Comparison of ENCODE assay signal across 12 cellular contexts in genomic region chr12:120238224-120238616, GRCh38. TPM values are rescaled to one million over a fixed set of nuclear protein-coding genes. Genes with fewer than 3 reads are reported as not detected.
DNase-seq lines count a peak whose midpoint lies in the region; ATAC-seq and TF ChIP-seq lines count a peak whose summit lies in the region.
"Had no signal": no experiment of that assay in that cellular context is flagged by ENCODE, and none has a peak within 500 bp of the region (broad histone marks: within the 10 kb centered on the region; RNA-seq: fewer than 3 reads in every experiment).

No MANE protein-coding gene starts in this region.

- no peak for ATAC-seq in naive thymus-derived CD4-positive, alpha-beta T cell
- ATAC-seq in T-helper 17 cell = no peak

- peaks cover 50 to 96% (median 76%) of the 10 kb centered on the region in 4 donors for H3K4me1 Mint-ChIP-seq in CD4-positive, alpha-beta memory T cell
- peaks cover 51% of the 10 kb centered on the region for H3K4me1 Mint-ChIP-seq in MCF 10A (ENCODE audit: insufficient read depth, unreplicated experiment)
- peaks cover 61 to 94% (median 81%) of the 10 kb centered on the region in 7 donors for H3K4me1 Mint-ChIP-seq in naive thymus-derived CD4-positive, alpha-beta T cell
- peaks cover 51% of the 10 kb centered on the region for H3K4me1 Mint-ChIP-seq in T-helper 17 cell

- peak overlapping the region; percentile 46 to 87 (median 74) for H3K27ac Mint-ChIP-seq in CD4-positive, alpha-beta memory T cell
- H3K27ac Mint-ChIP-seq in MCF 10A (ENCODE audit: low read depth, unreplicated experiment) = peak overlapping the region; percentile 98
- peak overlapping the region in 8 of 9 donors; percentile 38 to 94 (median 74) for H3K27ac Mint-ChIP-seq in naive thymus-derived CD4-positive, alpha-beta T cell
- H3K27ac Mint-ChIP-seq in T-helper 17 cell = no peak overlapping the region

- H3K27me3 ChIP-seq in CD4-positive, alpha-beta memory T cell (ENCODE audit: insufficient read depth, low read length) = no peaks in the 10 kb centered on the region
- no peaks in the 10 kb centered on the region for H3K27me3 ChIP-seq in naive thymus-derived CD4-positive, alpha-beta T cell (ENCODE audit: control insufficient read depth in 2 of 2, insufficient read depth in 2 of 2, low read length in 2 of 2)

- intact Hi-C loops in CD4-positive, alpha-beta memory T cell (cut with micrococcal nuclease) = no loop called here
- intact Hi-C loops in MCF 10A (cut with micrococcal nuclease) = no loop called here
- intact Hi-C loops in naive thymus-derived CD4-positive, alpha-beta T cell (cut with micrococcal nuclease) = no loop called here

- BruUV-seq in MCF 10A (replicated peaks; lab: Mats Ljungman, UMichigan) = no TSS peak

- H3K4me1 ChIP-seq in CD4-positive, alpha-beta memory T cell (ENCODE audit: insufficient read depth, low read length) = peaks cover 94% of the 10 kb centered on the region
- peaks cover 59 to 72% of the 10 kb centered on the region in 2 donors for H3K4me1 ChIP-seq in naive thymus-derived CD4-positive, alpha-beta T cell (ENCODE audit: control insufficient read depth in 2 of 2, insufficient read depth in 2 of 2, low read length in 2 of 2)

- no peaks in the 10 kb centered on the region for H3K36me3 ChIP-seq in CD4-positive, alpha-beta memory T cell (ENCODE audit: insufficient read depth, low read length)
- peaks cover 0 to 11% (median 0%) of the 10 kb centered on the region in 3 experiments for H3K36me3 ChIP-seq in naive thymus-derived CD4-positive, alpha-beta T cell (ENCODE audit: control insufficient read depth in 2 of 3, insufficient read depth in 3 of 3, low read length in 3 of 3)

- H3K4me3 Mint-ChIP-seq in CD4-positive, alpha-beta memory T cell = peak overlapping the region in 2 of 8 donors; percentile 41 to 43
- peak overlapping the region; percentile 65 for H3K4me3 Mint-ChIP-seq in MCF 10A (ENCODE audit: unreplicated experiment)
- H3K4me3 Mint-ChIP-seq in naive thymus-derived CD4-positive, alpha-beta T cell = peak overlapping the region in 7 of 10 donors; percentile 33 to 72 (median 50)
- no peak overlapping the region for H3K4me3 Mint-ChIP-seq in T-helper 17 cell

- no peak for DNase-seq in CD4-positive, alpha-beta memory T cell
- no peak for DNase-seq in MCF 10A (ENCODE audit: unreplicated experiment)
- no peak for DNase-seq in naive thymus-derived CD4-positive, alpha-beta T cell
- DNase-seq in HK-2 (ENCODE audit: unreplicated experiment) = no peak
- no peak for DNase-seq in T-helper 17 cell
- DNase-seq in ureter (ENCODE audit: low spot score) = no peak
- DNase-seq: COR-L47; effector memory CD4-positive, alpha-beta T cell; GOT3; NCI-H187; SHP77; stimulated activated CD4-positive, alpha-beta T cell treated with anti-CD3 and anti-CD28 coated beads, Interleukin-1b, Interleukin-23, amount 100 ng/mL, for 48 hours had no signal

- no peak for TF ChIP-seq CTCF in MCF 10A (IDR thresholded peaks at IDR 0.05; ENCODE audit: unreplicated experiment)

- POLR2A ChIA-PET in CD4-positive, alpha-beta memory T cell (lab: Charles Lee; ENCODE audit: partially characterized antibody) = interaction anchor here (1.4 to 7.5 kb wide), 6 partner anchors 10 to 64 kb away, joined by 4 to 82 read pairs (median 26); partner anchors contain the start of genes PXN, RNU4-1, RNU4-2 and SIRT4
- POLR2A ChIA-PET in MCF 10A (lab: Yijun Ruan, JAX) = interaction anchor here (0.8 to 10.7 kb wide), 12 partner anchors 8 to 249 kb away, joined by 3 to 511 read pairs (median 5); partner anchors contain the start of genes BICDL1, GCN1, PXN and RNU4-1
- POLR2A ChIA-PET in naive thymus-derived CD4-positive, alpha-beta T cell (lab: Charles Lee) = interaction anchor here (0.9 to 7.5 kb wide), 7 partner anchors 10 to 65 kb away, joined by 3 to 103 read pairs (median 10); partner anchors contain the start of genes PXN and RNU4-2

- no peaks in the 10 kb centered on the region for H3K27me3 Mint-ChIP-seq in CD4-positive, alpha-beta memory T cell
- H3K27me3 Mint-ChIP-seq in MCF 10A (ENCODE audit: insufficient read depth, unreplicated experiment) (no peaks in the 10 kb centered on the region), T-helper 17 cell (no peaks in the 10 kb centered on the region)
- no peaks in the 10 kb centered on the region for H3K27me3 Mint-ChIP-seq in naive thymus-derived CD4-positive, alpha-beta T cell

- CTCF ChIA-PET in CD4-positive, alpha-beta memory T cell (lab: Charles Lee; ENCODE audit: partially characterized antibody) = interaction anchor here (1.1 to 32.3 kb wide), 5 partner anchors 13 to 27 kb away, joined by 3 to 1075 read pairs (median 17); partner anchors contain the start of gene PXN
- CTCF ChIA-PET in MCF 10A (lab: Yijun Ruan, JAX) = interaction anchor here (0.6 to 24.9 kb wide), 8 partner anchors 9 to 37 kb away, joined by 3 to 336 read pairs (median 39); partner anchors contain the start of gene PXN
- CTCF ChIA-PET in naive thymus-derived CD4-positive, alpha-beta T cell (lab: Charles Lee) = interaction anchor here (1.2 to 6.8 kb wide), 5 partner anchors 11 to 28 kb away, joined by 9 to 65 read pairs (median 19); partner anchors contain the start of gene PXN

- H3K9me3 Mint-ChIP-seq in CD4-positive, alpha-beta memory T cell = peaks cover 0 to 3% (median 0%) of the 10 kb centered on the region in 8 donors
- H3K9me3 Mint-ChIP-seq in MCF 10A (ENCODE audit: unreplicated experiment) = no peaks in the 10 kb centered on the region
- no peaks in the 10 kb centered on the region for H3K9me3 Mint-ChIP-seq in naive thymus-derived CD4-positive, alpha-beta T cell

- H3K27ac ChIP-seq in CD4-positive, alpha-beta memory T cell (ENCODE audit: low read depth, low read length) = no peak overlapping the region
- peak overlapping the region; percentile 43 for H3K27ac ChIP-seq in naive thymus-derived CD4-positive, alpha-beta T cell (ENCODE audit: low read depth, low read length)

- H3K9me3 ChIP-seq in CD4-positive, alpha-beta memory T cell (ENCODE audit: control insufficient read depth in 1 of 2, low read length in 2 of 2) = no peaks in the 10 kb centered on the region
- no peaks in the 10 kb centered on the region for H3K9me3 ChIP-seq in naive thymus-derived CD4-positive, alpha-beta T cell (ENCODE audit: control insufficient read depth in 2 of 3, low read length in 3 of 3)
- no peaks in the 10 kb centered on the region for H3K9me3 ChIP-seq in T-helper 17 cell (ENCODE audit: control insufficient read depth, low read length, poor library complexity, severe bottlenecking)

- H3K4me3 ChIP-seq in CD4-positive, alpha-beta memory T cell (ENCODE audit: low read length in 2 of 2) = no peak overlapping the region
- H3K4me3 ChIP-seq in naive thymus-derived CD4-positive, alpha-beta T cell (ENCODE audit: low read length) = no peak overlapping the region

- H3K36me3 Mint-ChIP-seq in CD4-positive, alpha-beta memory T cell = peaks cover 7 to 34% of the 10 kb centered on the region in 2 donors
- H3K36me3 Mint-ChIP-seq in MCF 10A (ENCODE audit: insufficient read depth, unreplicated experiment) (peaks cover 7% of the 10 kb centered on the region), T-helper 17 cell (ENCODE audit: low read depth) (no peaks in the 10 kb centered on the region)
- peaks cover 0 to 11% (median 5%) of the 10 kb centered on the region in 5 donors for H3K36me3 Mint-ChIP-seq in naive thymus-derived CD4-positive, alpha-beta T cell

RNA-seq across cellular contexts. Expression of gene PXN, which starts 27.3 kb away (rescaled TPM):
- total RNA-seq in CD4-positive, alpha-beta memory T cell = 100 to 1,000 TPM; 108 to 126 TPM
- 100 to 1,000 TPM in 1 of 2 donors, 10 to 100 TPM in 1; 81.7 to 115 TPM for polyA plus RNA-seq in CD4-positive, alpha-beta memory T cell
- total RNA-seq in MCF 10A (2022) = 216 and 256 TPM in 2 replicates
- 100 to 1,000 TPM; 103 to 202 (median 158) TPM for total RNA-seq in naive thymus-derived CD4-positive, alpha-beta T cell
- 100 to 1,000 TPM in 1 of 2 donors, 10 to 100 TPM in 1; 84.3 to 114 TPM for polyA plus RNA-seq in naive thymus-derived CD4-positive, alpha-beta T cell
- total RNA-seq in T-helper 17 cell = 100 to 1,000 TPM; 155 to 190 TPM
- total RNA-seq in ureter = 166 TPM

RNA-seq across cellular contexts. Expression of gene RPLP0, which starts 37.3 kb away (rescaled TPM):
- 1,000 to 10,000 TPM; 1,817 to 1,965 TPM for total RNA-seq in CD4-positive, alpha-beta memory T cell
- 1,000 to 10,000 TPM; 1,342 to 2,125 TPM for polyA plus RNA-seq in CD4-positive, alpha-beta memory T cell
- total RNA-seq in MCF 10A (2022) (2,870 and 3,181 TPM in 2 replicates), T-helper 17 cell (1,000 to 10,000 TPM; 2,187 to 2,381 TPM), ureter (2,124 TPM)
- total RNA-seq in naive thymus-derived CD4-positive, alpha-beta T cell = 1,000 to 10,000 TPM; 1,375 to 2,107 (median 1,573) TPM
- 1,000 to 10,000 TPM; 1,871 to 2,384 TPM for polyA plus RNA-seq in naive thymus-derived CD4-positive, alpha-beta T cell

RNA-seq across cellular contexts. Expression of gene GCN1, which starts 43.7 kb away (rescaled TPM):
- total RNA-seq in CD4-positive, alpha-beta memory T cell = 100 to 1,000 TPM; 127 to 132 TPM
- polyA plus RNA-seq in CD4-positive, alpha-beta memory T cell = 10 to 100 TPM; 13.9 to 29.6 TPM
- total RNA-seq in MCF 10A (2022) (116 and 117 TPM in 2 replicates), T-helper 17 cell (100 to 1,000 TPM; 150 to 163 TPM), ureter (114 TPM)
- total RNA-seq in naive thymus-derived CD4-positive, alpha-beta T cell = 100 to 1,000 TPM in 4 of 5 experiments, 10 to 100 TPM in 1; 90.6 to 142 (median 132) TPM
- 10 to 100 TPM; 20.3 to 36.4 TPM for polyA plus RNA-seq in naive thymus-derived CD4-positive, alpha-beta T cell

RNA-seq across cellular contexts. Expression of gene RNU4-2, which starts 53.5 kb away (rescaled TPM):
- total RNA-seq in CD4-positive, alpha-beta memory T cell = over 10,000 TPM in 1 of 2 experiments, 1,000 to 10,000 TPM in 1; 8,627 to 11,547 TPM
- not detected for polyA plus RNA-seq in CD4-positive, alpha-beta memory T cell
- 2,753 and 3,369 TPM in 2 replicates for total RNA-seq in MCF 10A (2022)
- over 10,000 TPM in 2 of 5 experiments, 1,000 to 10,000 TPM in 3; 3,296 to 19,276 (median 7,985) TPM for total RNA-seq in naive thymus-derived CD4-positive, alpha-beta T cell
- polyA plus RNA-seq in naive thymus-derived CD4-positive, alpha-beta T cell = not detected
- total RNA-seq in T-helper 17 cell = over 10,000 TPM; 12,026 to 15,039 TPM
- 8,888 TPM for total RNA-seq in ureter

RNA-seq across cellular contexts. Expression of gene RNU4-1, which starts 54.8 kb away (rescaled TPM):
- 1,000 to 10,000 TPM in 1 of 2 experiments, 100 to 1,000 TPM in 1; 925 to 1,200 TPM for total RNA-seq in CD4-positive, alpha-beta memory T cell
- polyA plus RNA-seq in CD4-positive, alpha-beta memory T cell = not detected
- total RNA-seq in MCF 10A (2022) (1,764 and 2,069 TPM in 2 replicates), T-helper 17 cell (1,000 to 10,000 TPM; 2,168 to 2,286 TPM), ureter (1,538 TPM)
- 1,000 to 10,000 TPM in 3 of 5 experiments, 100 to 1,000 TPM in 2; 319 to 3,107 (median 1,510) TPM for total RNA-seq in naive thymus-derived CD4-positive, alpha-beta T cell
- polyA plus RNA-seq in naive thymus-derived CD4-positive, alpha-beta T cell = not detected
